In genomic region chr14:72888202-72888601, GRCh38 we compare ENCODE assay signal across 33 cellular contexts. TPM values are rescaled to one million over a fixed set of nuclear protein-coding genes. Genes with fewer than 3 reads are reported as not detected.
DNase-seq lines count a peak whose midpoint lies in the region; ATAC-seq, FAIRE-seq and TF ChIP-seq lines count a peak whose summit lies in the region.
"Had no signal": no experiment of that assay in that cellular context is flagged by ENCODE, and none has a peak within 500 bp of the region (broad histone marks: within the 10 kb centered on the region; RNA-seq: fewer than 3 reads in every experiment).

No MANE protein-coding gene starts in this region.

- intact Hi-C loops in left ventricle myocardium superior (cut with micrococcal nuclease) = no loop called here
- intact Hi-C loops in kidney (cut with DNase I) = no loop called here

- H3K27ac ChIP-seq in right atrium auricular region = peak overlapping the region; percentile 70 to 86
- peak overlapping the region; percentile 78 for H3K27ac ChIP-seq in MM.1S (ENCODE audit: low read length)
- no peak overlapping the region for H3K27ac ChIP-seq in kidney (ENCODE audit: low read depth in 2 of 2, low read length in 2 of 2)
- H3K27ac ChIP-seq: ascending aorta, esophagus squamous epithelium, GM23248, ovary, RWPE1, suprapubic skin had no signal

- H3K4me1 Mint-ChIP-seq in stimulated activated memory B cell treated with anti-CD40 and anti-IgM and Interleukin-4, amounts not matched to agents 10 μg/mL and 1 μg/mL and 100 μg/mL, for 72 hours = peaks cover 40% of the 10 kb centered on the region

- H4K20me1 ChIP-seq in MM.1S (ENCODE audit: insufficient read depth, low read length) = no peaks in the 10 kb centered on the region

- peaks cover 8% of the 10 kb centered on the region for H3K9me3 Mint-ChIP-seq in stimulated activated memory B cell treated with anti-CD40 and anti-IgM and Interleukin-4, amounts not matched to agents 10 μg/mL and 1 μg/mL and 100 μg/mL, for 72 hours
- H3K9me3 Mint-ChIP-seq: activated CD4-positive, alpha-beta memory T cell treated with anti-CD3 and anti-CD28 coated beads, Interleukin-2, amount 10 ng/mL, durations not matched to agents 7 days and 5 days; immature natural killer cell; stimulated activated effector memory CD8-positive, alpha-beta T cell treated with anti-CD3 and anti-CD28 coated beads, Interleukin-12 subunit alpha, Interleukin-12 subunit beta, amount 100 ng/mL, for 72 hours had no signal

- H3F3A ChIP-seq in MM.1S (ENCODE audit: insufficient read depth, low read length) = peaks cover 33% of the 10 kb centered on the region

- H3K27me3 Mint-ChIP-seq in stimulated activated memory B cell treated with anti-CD40 and anti-IgM and Interleukin-4, amounts not matched to agents 10 μg/mL and 1 μg/mL and 100 μg/mL, for 72 hours = no peaks in the 10 kb centered on the region

- H2AFZ ChIP-seq in MM.1S (ENCODE audit: low read length) = no peak overlapping the region
- H2AFZ ChIP-seq: GM23248 had no signal

- H3K36me3 ChIP-seq in right atrium auricular region = no peaks in the 10 kb centered on the region
- no peaks in the 10 kb centered on the region for H3K36me3 ChIP-seq in MM.1S (replicated peaks; ENCODE audit: insufficient read depth, low read length)
- H3K36me3 ChIP-seq in kidney (ENCODE audit: control insufficient read depth in 1 of 2, insufficient read depth in 2 of 2, low read length in 2 of 2) = no peaks in the 10 kb centered on the region
- H3K36me3 ChIP-seq: ascending aorta, esophagus squamous epithelium, ovary, suprapubic skin had no signal

- peaks cover 13% of the 10 kb centered on the region for H3K36me3 Mint-ChIP-seq in stimulated activated memory B cell treated with anti-CD40 and anti-IgM and Interleukin-4, amounts not matched to agents 10 μg/mL and 1 μg/mL and 100 μg/mL, for 72 hours
- H3K36me3 Mint-ChIP-seq: immature natural killer cell; naive thymus-derived CD8-positive, alpha-beta T cell had no signal

- H3K9me2 ChIP-seq in MM.1S (replicated peaks; ENCODE audit: insufficient read depth, low read length) = no peaks in the 10 kb centered on the region
- H3K9me2 ChIP-seq: SK-N-SH had no signal

- no peak for ATAC-seq in left ventricle myocardium superior
- ATAC-seq in stimulated activated memory B cell treated with anti-CD40 and anti-IgM and Interleukin-4, amounts not matched to agents 10 μg/mL and 1 μg/mL and 100 μg/mL, for 72 hours = no peak
- ATAC-seq in GM21529 (IDR thresholded peaks at IDR 0.05; ENCODE audit: unreplicated experiment) = no peak
- ATAC-seq: naive thymus-derived CD8-positive, alpha-beta T cell; stimulated activated effector memory CD8-positive, alpha-beta T cell treated with anti-CD3 and anti-CD28 coated beads, Interleukin-12 subunit alpha, Interleukin-12 subunit beta, amount 100 ng/mL, for 72 hours; T-helper 17 cell had no signal

- no peaks in the 10 kb centered on the region for H3K27me3 ChIP-seq in right atrium auricular region
- no peaks in the 10 kb centered on the region for H3K27me3 ChIP-seq in MM.1S (replicated peaks; ENCODE audit: insufficient read depth, low read length)
- H3K27me3 ChIP-seq: ovary had no signal

- no peak overlapping the region for H3K4me3 Mint-ChIP-seq in stimulated activated memory B cell treated with anti-CD40 and anti-IgM and Interleukin-4, amounts not matched to agents 10 μg/mL and 1 μg/mL and 100 μg/mL, for 72 hours
- H3K4me3 Mint-ChIP-seq: activated CD4-positive, alpha-beta memory T cell treated with anti-CD3 and anti-CD28 coated beads, Interleukin-2, amount 10 ng/mL, durations not matched to agents 7 days and 5 days; activated naive CD8-positive, alpha-beta T cell; endodermal cell; immature natural killer cell; naive thymus-derived CD8-positive, alpha-beta T cell; stimulated activated effector memory CD8-positive, alpha-beta T cell treated with anti-CD3 and anti-CD28 coated beads, Interleukin-12 subunit alpha, Interleukin-12 subunit beta, amount 100 ng/mL, for 72 hours; T-helper 17 cell had no signal

- H3K4me3 ChIP-seq in right atrium auricular region (no peak overlapping the region), MM.1S (ENCODE audit: low read length) (peak overlapping the region; percentile 15; the same call in 1 of the 2 replicates), fibroblast of villous mesenchyme (ENCODE audit: low read depth, low read length) (no peak overlapping the region), kidney (ENCODE audit: low read length in 2 of 2) (no peak overlapping the region)
- H3K4me3 ChIP-seq: ascending aorta, esophagus squamous epithelium, GM23248, ovary, suprapubic skin had no signal

- DNase-seq in right atrium auricular region (ENCODE audit: low spot score) (no peak), left ventricle myocardium superior (no peak), MM.1S (no peak), fibroblast of villous mesenchyme (ENCODE audit: low read depth) (peak; percentile 20), kidney (no peak)
- no peak for DNase-seq in activated CD8-positive, alpha-beta memory T cell treated with anti-CD3 and anti-CD28 coated beads, Interleukin-2, amount 50 U/mL, for 4 hours
- DNase-seq: activated CD4-positive, alpha-beta memory T cell treated with anti-CD3 and anti-CD28 coated beads, Interleukin-2, amount 10 ng/mL, durations not matched to agents 7 days and 5 days; activated CD4-positive, alpha-beta T cell treated with anti-CD3 and anti-CD28 coated beads for 1 hour; C1 segment of cervical spinal cord; caudate nucleus; esophagus squamous epithelium; hippocampal formation; immature natural killer cell; midbrain; naive thymus-derived CD8-positive, alpha-beta T cell; NCI-H1092 treated with DMSO at 0.1 percent for 48 hours; NCI-H2029 treated with DMSO at 0.1 percent for 48 hours; ovary; SK-N-SH; stimulated activated CD4-positive, alpha-beta T cell treated with anti-CD3 and anti-CD28 coated beads, Interleukin-12 subunit alpha, Interleukin-12 subunit beta, amount 100 ng/mL, for 4 hours; stimulated activated CD4-positive, alpha-beta T cell treated with anti-CD3 and anti-CD28 coated beads, Interleukin-4, amount 100 ng/mL, for 24 hours; T-helper 17 cell had no signal

- H3K9me3 ChIP-seq in right atrium auricular region (no peaks in the 10 kb centered on the region), MM.1S (replicated peaks; ENCODE audit: insufficient read depth, low read length) (no peaks in the 10 kb centered on the region), kidney (ENCODE audit: control insufficient read depth in 1 of 2, low read length in 2 of 2) (peaks cover 0 to 3% of the 10 kb centered on the region in 2 donors)
- H3K9me3 ChIP-seq: ascending aorta, esophagus squamous epithelium, ovary, SK-N-SH, suprapubic skin had no signal

- peak overlapping the region; percentile 31 for H3K27ac Mint-ChIP-seq in stimulated activated memory B cell treated with anti-CD40 and anti-IgM and Interleukin-4, amounts not matched to agents 10 μg/mL and 1 μg/mL and 100 μg/mL, for 72 hours
- H3K27ac Mint-ChIP-seq: activated CD4-positive, alpha-beta memory T cell treated with anti-CD3 and anti-CD28 coated beads, Interleukin-2, amount 10 ng/mL, durations not matched to agents 7 days and 5 days; activated naive CD8-positive, alpha-beta T cell; immature natural killer cell; naive thymus-derived CD8-positive, alpha-beta T cell; stimulated activated effector memory CD8-positive, alpha-beta T cell treated with anti-CD3 and anti-CD28 coated beads, Interleukin-12 subunit alpha, Interleukin-12 subunit beta, amount 100 ng/mL, for 72 hours; T-helper 17 cell had no signal

- FAIRE-seq in kidney (lab: Jason Lieb, UNC) = no peak
- FAIRE-seq: frontal cortex, GM12891 had no signal

- peaks cover 0 to 37% of the 10 kb centered on the region in 2 donors for H3K4me1 ChIP-seq in right atrium auricular region
- H3K4me1 ChIP-seq in MM.1S (ENCODE audit: low read length) = peaks cover 29% of the 10 kb centered on the region
- H3K4me1 ChIP-seq in kidney (ENCODE audit: control insufficient read depth in 1 of 2, insufficient read depth in 1 of 2, low read depth in 1 of 2, low read length in 2 of 2) = peaks cover 0 to 6% of the 10 kb centered on the region in 2 donors

- H3K4me2 ChIP-seq in MM.1S (ENCODE audit: low read depth, low read length) = peak overlapping the region; percentile 84
- H3K4me2 ChIP-seq: SK-N-SH had no signal

- TF ChIP-seq CTCF in right atrium auricular region (IDR thresholded peaks at IDR 0.05) (no peak), MM.1S (IDR thresholded peaks at IDR 0.05; ENCODE audit: low read length) (no peak), fibroblast of villous mesenchyme (IDR thresholded peaks at IDR 0.05; ENCODE audit: insufficient read depth, low read depth, low read length) (no peak), kidney (IDR thresholded peaks at IDR 0.05; ENCODE audit: borderline replicate concordance, extremely low read depth, insufficient read depth) (no peak)

- H3K79me2 ChIP-seq in MM.1S (ENCODE audit: low read length) = peaks cover 98% of the 10 kb centered on the region

- peak overlapping the region; percentile 79; the same call in 1 of the 2 replicates for H3K9ac ChIP-seq in MM.1S (ENCODE audit: low read length)
- no peak overlapping the region for H3K9ac ChIP-seq in kidney (ENCODE audit: low read length in 2 of 2)
- H3K9ac ChIP-seq: GM23248, SK-N-SH had no signal

RNA-seq across cellular contexts. Expression of gene DPF3, which starts 5.7 kb away (rescaled TPM):
- total RNA-seq in right atrium auricular region = 10 to 100 TPM; 14.7 to 26.6 TPM
- 28.7 TPM for total RNA-seq in left ventricle myocardium superior
- 6.8 and 10.4 TPM in 2 replicates for total RNA-seq in fibroblast of villous mesenchyme
- 2.8 TPM for total RNA-seq in kidney
- polyA plus RNA-seq in kidney (ENCODE audit: insufficient read depth, low read depth, low replicate concordance) = 2.3 TPM
- total RNA-seq: endodermal cell had no signal

RNA-seq across cellular contexts. Expression of gene DCAF4, which starts 38.1 kb away (rescaled TPM):
- total RNA-seq in right atrium auricular region (1 to 10 TPM; 7.0 to 9.4 TPM), left ventricle myocardium superior (8.4 TPM), fibroblast of villous mesenchyme (12.5 and 14.8 TPM in 2 replicates), kidney (23.1 TPM)
- 11.0 TPM for polyA plus RNA-seq in kidney (ENCODE audit: insufficient read depth, low read depth, low replicate concordance)

Comparison
In these comparisons a context has a peak if more than half of its experiments do, and no peak if none do; other contexts are left out.
1. H3K27ac ChIP-seq: peak in right atrium auricular region (2 of 2) and MM.1S (single experiment); none in kidney (0 of 2).